ENCODE assay signal across 1 cellular context in genomic region chr19:9597027-9597426, GRCh38.
A peak's percentile ranks its signal among the peaks of the same experiment; 100 is the strongest.
TF ChIP-seq lines count a peak whose summit lies in the region.

No MANE protein-coding gene starts in this region.

TF ChIP-seq in HCT116, 20 proteins besides CTCF, POLR2A, EP300 and RAD21 (continued from another document):
- TF ChIP-seq EZH2phosphoT487 (IDR thresholded peaks at IDR 0.05; ENCODE audit: borderline replicate concordance) (no peak), ZFX (IDR thresholded peaks at IDR 0.05) (no peak), FOSL1 (IDR thresholded peaks at IDR 0.05; ENCODE audit: low read depth) (peak; percentile 98), REST (IDR thresholded peaks at IDR 0.05; ENCODE audit: low read depth) (no peak), CBX3 (IDR thresholded peaks at IDR 0.05; ENCODE audit: low read depth) (peak; percentile 94), EGR1 (IDR thresholded peaks at IDR 0.05; ENCODE audit: low read depth) (peak; percentile 46; the same call in 1 of the 2 replicates), JUND (IDR thresholded peaks at IDR 0.05) (peak; percentile 97), ZNF274 (IDR thresholded peaks at IDR 0.05; ENCODE audit: low read depth, low read length) (no peak)
- TF ChIP-seq, protein P1, sequence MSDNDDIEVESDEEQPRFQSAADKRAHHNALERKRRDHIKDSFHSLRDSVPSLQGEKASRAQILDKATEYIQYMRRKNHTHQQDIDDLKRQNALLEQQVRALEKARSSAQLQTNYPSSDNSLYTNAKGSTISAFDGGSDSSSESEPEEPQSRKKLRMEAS (IDR thresholded peaks at IDR 0.05): peak; percentile 57
